Comparison of ENCODE assay signal across 10 cellular contexts in the genomic region with DNA sequence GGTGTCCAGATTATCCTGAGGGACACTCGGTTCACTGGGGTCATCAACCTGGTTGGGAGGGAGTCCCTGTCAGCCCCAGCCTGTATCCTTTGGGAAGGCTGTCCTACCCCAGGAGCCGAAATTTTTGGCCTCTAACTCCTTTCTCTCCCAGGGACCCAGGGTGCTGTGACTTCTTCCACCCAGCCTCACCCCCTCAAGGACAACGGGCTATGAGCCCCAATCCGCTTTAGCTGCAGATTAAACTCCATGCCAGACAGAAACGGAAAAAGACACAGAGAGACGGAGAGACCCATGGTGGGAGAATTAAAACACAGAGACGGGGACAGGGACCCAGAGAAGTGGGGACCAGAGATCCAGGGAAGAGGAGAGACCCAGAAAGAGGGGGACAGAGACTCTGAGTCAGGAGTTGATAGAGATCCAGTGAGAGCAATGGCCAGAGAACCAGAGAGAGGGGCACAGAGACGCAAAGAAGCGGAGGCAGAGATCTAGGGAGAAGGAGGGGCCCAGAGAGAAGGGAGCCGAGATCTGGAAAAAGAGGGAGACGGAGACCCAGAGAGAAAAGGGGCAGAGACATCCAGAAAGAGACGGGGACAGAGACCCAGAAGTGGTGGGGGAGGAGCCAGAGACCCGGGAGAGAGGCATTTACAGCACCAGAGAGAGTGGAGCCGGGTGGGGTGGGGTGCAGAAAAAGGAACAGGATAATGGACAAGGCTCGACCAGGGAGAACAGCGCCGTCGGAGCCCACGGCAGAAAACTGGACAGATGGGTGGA. TPM values are rescaled to one million over a fixed set of nuclear protein-coding genes. Genes with fewer than 3 reads are reported as not detected.
DNase-seq lines count a peak whose midpoint lies in the region; ATAC-seq and TF ChIP-seq lines count a peak whose summit lies in the region.
"Had no signal": no experiment of that assay in that cellular context is flagged by ENCODE, and none has a peak within 500 bp of the region (broad histone marks: within the 10 kb centered on the region; RNA-seq: fewer than 3 reads in every experiment).

No MANE protein-coding gene starts in this region.

- no peak overlapping the region for H3K27ac ChIP-seq in iPS-20b (ENCODE audit: low read length)
- H3K27ac ChIP-seq in suprapubic skin, result no peak overlapping the region

- no peak overlapping the region for H3K9ac ChIP-seq in iPS-20b (ENCODE audit: low read depth, low read length)

- H3K9me3 ChIP-seq in iPS-20b (ENCODE audit: insufficient read depth, low read depth, low read length) (no peaks in the 10 kb centered on the region), suprapubic skin (no peaks in the 10 kb centered on the region)

- TF ChIP-seq CTCF in suprapubic skin (IDR thresholded peaks at IDR 0.05), result no peak

- H3K4me1 ChIP-seq in iPS-20b (ENCODE audit: insufficient read depth, low read length), result peaks cover 13% of the 10 kb centered on the region; the same call in 1 of the 2 replicates
- H3K4me1 ChIP-seq in suprapubic skin, result peaks cover 35% of the 10 kb centered on the region

- H3K9me3 Mint-ChIP-seq in activated naive CD4-positive, alpha-beta T cell treated with anti-CD3 and anti-CD28 coated beads for 36 hours, result no peaks in the 10 kb centered on the region
- H3K9me3 Mint-ChIP-seq in activated T-helper 2 cell treated with anti-CD3 and anti-CD28 coated beads, Interferon-gamma antibody, Interleukin-2, Interleukin-4, amounts not matched to agents 10 μg/mL and 5 μg/mL and 100 μg/mL, durations not matched to agents 14 hours and 24 hours and 36 hours, result no peaks in the 10 kb centered on the region

- whole genome bisulfite sequencing in suprapubic skin, result 18% methylated on average over 19 of the region's 19 CpGs

- CTCF ChIA-PET in activated naive CD4-positive, alpha-beta T cell treated with anti-CD3 and anti-CD28 coated beads for 36 hours (lab: Charles Lee), result interaction anchor here (1.1 to 1.6 kb wide), 2 partner anchors 23 to 50 kb away, joined by 3 read pairs; no protein-coding TSS in a partner anchor

- H3K36me3 Mint-ChIP-seq in activated naive CD4-positive, alpha-beta T cell treated with anti-CD3 and anti-CD28 coated beads for 36 hours (ENCODE audit: low read depth), result no peaks in the 10 kb centered on the region
- peaks cover 5% of the 10 kb centered on the region for H3K36me3 Mint-ChIP-seq in activated T-helper 2 cell treated with anti-CD3 and anti-CD28 coated beads, Interferon-gamma antibody, Interleukin-2, Interleukin-4, amounts not matched to agents 10 μg/mL and 5 μg/mL and 100 μg/mL, durations not matched to agents 14 hours and 24 hours and 36 hours (ENCODE audit: low read depth)

- ATAC-seq in HG02763 (IDR thresholded peaks at IDR 0.05; ENCODE audit: unreplicated experiment), result no peak

- no peak overlapping the region for H3K27ac Mint-ChIP-seq in activated naive CD4-positive, alpha-beta T cell treated with anti-CD3 and anti-CD28 coated beads for 36 hours
- H3K27ac Mint-ChIP-seq in activated T-helper 2 cell treated with anti-CD3 and anti-CD28 coated beads, Interferon-gamma antibody, Interleukin-2, Interleukin-4, amounts not matched to agents 10 μg/mL and 5 μg/mL and 100 μg/mL, durations not matched to agents 14 hours and 24 hours and 36 hours, result no peak overlapping the region

- H3K4me3 ChIP-seq in iPS-20b (ENCODE audit: low read length), result peak overlapping the region; percentile 50; the same call in 1 of the 2 replicates
- H3K4me3 ChIP-seq in suprapubic skin, result peak overlapping the region; percentile 78

- H3K4me3 Mint-ChIP-seq in activated naive CD4-positive, alpha-beta T cell treated with anti-CD3 and anti-CD28 coated beads for 36 hours, result peak overlapping the region; percentile 29
- H3K4me3 Mint-ChIP-seq in activated T-helper 2 cell treated with anti-CD3 and anti-CD28 coated beads, Interferon-gamma antibody, Interleukin-2, Interleukin-4, amounts not matched to agents 10 μg/mL and 5 μg/mL and 100 μg/mL, durations not matched to agents 14 hours and 24 hours and 36 hours (ENCODE audit: low read depth), result peak overlapping the region; percentile 45

- intact Hi-C loops in activated naive CD4-positive, alpha-beta T cell treated with anti-CD3 and anti-CD28 coated beads for 36 hours (cut with micrococcal nuclease), result no loop called here
- intact Hi-C loops in activated T-helper 2 cell treated with anti-CD3 and anti-CD28 coated beads, Interferon-gamma antibody, Interleukin-2, Interleukin-4, amounts not matched to agents 10 μg/mL and 5 μg/mL and 100 μg/mL, durations not matched to agents 14 hours and 24 hours and 36 hours (cut with micrococcal nuclease), result no loop called here

- peaks cover 27% of the 10 kb centered on the region for H3K4me1 Mint-ChIP-seq in activated naive CD4-positive, alpha-beta T cell treated with anti-CD3 and anti-CD28 coated beads for 36 hours (ENCODE audit: low read depth)
- H3K4me1 Mint-ChIP-seq in activated T-helper 2 cell treated with anti-CD3 and anti-CD28 coated beads, Interferon-gamma antibody, Interleukin-2, Interleukin-4, amounts not matched to agents 10 μg/mL and 5 μg/mL and 100 μg/mL, durations not matched to agents 14 hours and 24 hours and 36 hours (ENCODE audit: low read depth), result peaks cover 35% of the 10 kb centered on the region

- no peak for TF ChIP-seq EP300 in suprapubic skin (IDR thresholded peaks at IDR 0.05)

- H3K36me3 ChIP-seq in iPS-20b (ENCODE audit: insufficient read depth, low read depth, low read length) (no peaks in the 10 kb centered on the region), suprapubic skin (no peaks in the 10 kb centered on the region)

- no peak for TF ChIP-seq POLR2A in suprapubic skin (IDR thresholded peaks at IDR 0.05)

- peaks cover 66% of the 10 kb centered on the region for H3K27me3 Mint-ChIP-seq in activated naive CD4-positive, alpha-beta T cell treated with anti-CD3 and anti-CD28 coated beads for 36 hours (ENCODE audit: low read depth)
- H3K27me3 Mint-ChIP-seq in activated T-helper 2 cell treated with anti-CD3 and anti-CD28 coated beads, Interferon-gamma antibody, Interleukin-2, Interleukin-4, amounts not matched to agents 10 μg/mL and 5 μg/mL and 100 μg/mL, durations not matched to agents 14 hours and 24 hours and 36 hours (ENCODE audit: low read depth), result peaks cover 66% of the 10 kb centered on the region

- H3K27me3 ChIP-seq in iPS-20b (ENCODE audit: insufficient read depth, low read length) (peaks cover 67% of the 10 kb centered on the region), suprapubic skin (peaks cover 64% of the 10 kb centered on the region)

- DNase-seq in activated naive CD4-positive, alpha-beta T cell treated with anti-CD3 and anti-CD28 coated beads for 36 hours, result no peak
- no peak for DNase-seq in activated naive CD4-positive, alpha-beta T cell treated with anti-CD3 and anti-CD28 coated beads, Interleukin-2, amount 50 U/mL, for 16 hours
- no peak for DNase-seq in activated T-helper 2 cell treated with anti-CD3 and anti-CD28 coated beads, Interferon-gamma antibody, Interleukin-2, Interleukin-4, amounts not matched to agents 10 μg/mL and 5 μg/mL and 100 μg/mL, durations not matched to agents 14 hours and 24 hours and 36 hours (ENCODE audit: low spot score)
- DNase-seq in suprapubic skin (ENCODE audit: low spot score in 2 of 2) (peak in 1 of 2 donors; percentile 75), anterior cingulate cortex (lab: John Stamatoyannopoulos, UW) (no peak), germinal center (ENCODE audit: low spot score) (no peak)
- DNase-seq: AML-193 had no signal

RNA-seq across cellular contexts. Expression of gene SLC17A7, which starts 0.7 kb away (rescaled TPM):
- total RNA-seq in activated naive CD4-positive, alpha-beta T cell treated with anti-CD3 and anti-CD28 coated beads for 36 hours, result under 1 TPM; 0.12 TPM
- 0.16 TPM in 1 of 2 replicates, not detected in the other for total RNA-seq in activated T-helper 2 cell treated with anti-CD3 and anti-CD28 coated beads, Interferon-gamma antibody, Interleukin-2, Interleukin-4, amounts not matched to agents 10 μg/mL and 5 μg/mL and 100 μg/mL, durations not matched to agents 14 hours and 24 hours and 36 hours
- total RNA-seq in suprapubic skin, result 1 to 10 TPM in 3 of 4 donors, under 1 TPM in 1; 0.60 to 1.2 (median 1.1) TPM
- total RNA-seq: epithelial cell of proximal tubule had no signal

RNA-seq across cellular contexts. Expression of gene PIH1D1, which starts 11.0 kb away (rescaled TPM):
- 10 to 100 TPM; 80.7 to 84.4 TPM for total RNA-seq in activated naive CD4-positive, alpha-beta T cell treated with anti-CD3 and anti-CD28 coated beads for 36 hours
- 136 and 138 TPM in 2 replicates for total RNA-seq in activated T-helper 2 cell treated with anti-CD3 and anti-CD28 coated beads, Interferon-gamma antibody, Interleukin-2, Interleukin-4, amounts not matched to agents 10 μg/mL and 5 μg/mL and 100 μg/mL, durations not matched to agents 14 hours and 24 hours and 36 hours
- 100 to 1,000 TPM in 2 of 4 donors, 10 to 100 TPM in 2; 82.0 to 124 (median 104) TPM for total RNA-seq in suprapubic skin

RNA-seq across cellular contexts. Expression of gene ALDH16A1, which starts 12.4 kb away (rescaled TPM):
- 10 to 100 TPM; 43.4 to 46.8 TPM for total RNA-seq in activated naive CD4-positive, alpha-beta T cell treated with anti-CD3 and anti-CD28 coated beads for 36 hours
- total RNA-seq in activated T-helper 2 cell treated with anti-CD3 and anti-CD28 coated beads, Interferon-gamma antibody, Interleukin-2, Interleukin-4, amounts not matched to agents 10 μg/mL and 5 μg/mL and 100 μg/mL, durations not matched to agents 14 hours and 24 hours and 36 hours, result 26.4 and 32.5 TPM in 2 replicates
- total RNA-seq in suprapubic skin, result 10 to 100 TPM; 21.7 to 47.7 (median 35.9) TPM

RNA-seq across cellular contexts. Expression of gene GFY, which starts 15.4 kb away (rescaled TPM):
- total RNA-seq in activated naive CD4-positive, alpha-beta T cell treated with anti-CD3 and anti-CD28 coated beads for 36 hours, result not detected
- total RNA-seq in activated T-helper 2 cell treated with anti-CD3 and anti-CD28 coated beads, Interferon-gamma antibody, Interleukin-2, Interleukin-4, amounts not matched to agents 10 μg/mL and 5 μg/mL and 100 μg/mL, durations not matched to agents 14 hours and 24 hours and 36 hours, result not detected in 2 replicates
- total RNA-seq in suprapubic skin, result not detected
- total RNA-seq: epithelial cell of proximal tubule had no signal

RNA-seq across cellular contexts. Expression of gene PTH2, which starts 17.4 kb away (rescaled TPM):
- total RNA-seq in activated naive CD4-positive, alpha-beta T cell treated with anti-CD3 and anti-CD28 coated beads for 36 hours, result not detected
- total RNA-seq in activated T-helper 2 cell treated with anti-CD3 and anti-CD28 coated beads, Interferon-gamma antibody, Interleukin-2, Interleukin-4, amounts not matched to agents 10 μg/mL and 5 μg/mL and 100 μg/mL, durations not matched to agents 14 hours and 24 hours and 36 hours, result not detected in 2 replicates
- not detected for total RNA-seq in suprapubic skin
- total RNA-seq: epithelial cell of proximal tubule had no signal
